Comparison of ENCODE assay signal across 8 cellular contexts in genomic region chr21:25385912-25386474, GRCh38.
DNase-seq lines count a peak whose midpoint lies in the region; ATAC-seq and TF ChIP-seq lines count a peak whose summit lies in the region.

No MANE protein-coding gene starts in this region.

- H3K9ac ChIP-seq in endodermal cell (ENCODE audit: extremely low read depth, low read length, poor library complexity, severe bottlenecking): no peak overlapping the region
- no peak overlapping the region for H3K9ac ChIP-seq in mesendoderm (ENCODE audit: low read length)

- peak; percentile 74 for TF ChIP-seq CTCF in A673 (conservative IDR thresholded peaks at IDR 0.05; ENCODE audit: low read depth, low read length)
- peak; percentile 69 for TF ChIP-seq CTCF in GM12873 (IDR thresholded peaks at IDR 0.05; ENCODE audit: insufficient read depth, low read depth, low read length, missing control alignments)
- peak; percentile 58 to 76 (median 62) for TF ChIP-seq CTCF in Peyer's patch (IDR thresholded peaks at IDR 0.05)
- TF ChIP-seq CTCF in endodermal cell (conservative IDR thresholded peaks at IDR 0.05): peak; percentile 89

- peaks cover 6% of the 10 kb centered on the region for H3K9me3 Mint-ChIP-seq in endodermal cell

- H3K4me3 ChIP-seq in A673 (ENCODE audit: low read depth, low read length, poor library complexity, severe bottlenecking): no peak overlapping the region
- no peak overlapping the region for H3K4me3 ChIP-seq in MG63
- no peak overlapping the region for H3K4me3 ChIP-seq in Peyer's patch
- H3K4me3 ChIP-seq in endodermal cell (ENCODE audit: low read length): no peak overlapping the region
- no peak overlapping the region for H3K4me3 ChIP-seq in mesendoderm (ENCODE audit: low read length)

- DNase-seq in A673 (ENCODE audit: low spot score): peak; percentile 59
- DNase-seq in MG63: peak; percentile 9
- no peak for DNase-seq in Peyer's patch
- peak; percentile 73 for DNase-seq in endodermal cell
- peak; percentile 83 for DNase-seq in mesendoderm

- H3K9me3 ChIP-seq in A673 (ENCODE audit: low read depth, low read length, poor library complexity, severe bottlenecking) (no peaks in the 10 kb centered on the region), MG63 (no peaks in the 10 kb centered on the region), Peyer's patch (no peaks in the 10 kb centered on the region), endodermal cell (ENCODE audit: control insufficient read depth, low read length) (peaks cover 8% of the 10 kb centered on the region)

- H3K36me3 ChIP-seq in A673 (ENCODE audit: insufficient read depth, low read length, poor library complexity, severe bottlenecking): no peaks in the 10 kb centered on the region
- no peaks in the 10 kb centered on the region for H3K36me3 ChIP-seq in MG63
- no peaks in the 10 kb centered on the region for H3K36me3 ChIP-seq in Peyer's patch
- no peaks in the 10 kb centered on the region for H3K36me3 ChIP-seq in endodermal cell (ENCODE audit: control insufficient read depth, insufficient read depth, low read length)
- H3K36me3 ChIP-seq in mesendoderm (ENCODE audit: control insufficient read depth, insufficient read depth, low read length): no peaks in the 10 kb centered on the region

- no peaks in the 10 kb centered on the region for H3K79me1 ChIP-seq in mesendoderm (ENCODE audit: low read length)

- no peak overlapping the region for H4K5ac ChIP-seq in mesendoderm (ENCODE audit: low read length)

- H3K4me1 ChIP-seq in A673 (ENCODE audit: insufficient read depth, low read length, poor library complexity, severe bottlenecking) (no peaks in the 10 kb centered on the region), Peyer's patch (no peaks in the 10 kb centered on the region), endodermal cell (ENCODE audit: control insufficient read depth, insufficient read depth, low read length) (no peaks in the 10 kb centered on the region), mesendoderm (ENCODE audit: control insufficient read depth, low read depth, low read length) (no peaks in the 10 kb centered on the region)

- H3K4me2 ChIP-seq in mesendoderm (ENCODE audit: low read length): no peak overlapping the region

- H3K27ac Mint-ChIP-seq in endodermal cell: peak overlapping the region; percentile 4

- no peaks in the 10 kb centered on the region for H3K36me3 Mint-ChIP-seq in endodermal cell (ENCODE audit: low read depth)

- H3K27ac ChIP-seq in A673 (ENCODE audit: low read depth, low read length, poor library complexity, severe bottlenecking) (no peak overlapping the region), Peyer's patch (no peak overlapping the region), endodermal cell (ENCODE audit: low read depth, low read length) (no peak overlapping the region), mesendoderm (ENCODE audit: low read depth, low read length) (no peak overlapping the region)

- H4K8ac ChIP-seq in mesendoderm (ENCODE audit: low read depth, low read length): no peak overlapping the region

- H3K23ac ChIP-seq in mesendoderm (ENCODE audit: low read length): no peak overlapping the region

- no peaks in the 10 kb centered on the region for H3K27me3 ChIP-seq in A673 (replicated peaks; ENCODE audit: insufficient read depth, low read depth, low read length, poor library complexity)
- no peaks in the 10 kb centered on the region for H3K27me3 ChIP-seq in MG63
- H3K27me3 ChIP-seq in Peyer's patch: no peaks in the 10 kb centered on the region
- H3K27me3 ChIP-seq in endodermal cell (ENCODE audit: control insufficient read depth, insufficient read depth, low read length, poor library complexity, severe bottlenecking): no peaks in the 10 kb centered on the region
- H3K27me3 ChIP-seq in mesendoderm (ENCODE audit: insufficient read depth, low read length, poor library complexity): no peaks in the 10 kb centered on the region

- CTCF ChIA-PET in A673 (lab: Charles Lee): interaction anchor here (0.8 kb wide), 1 partner anchor 102 kb away, joined by 3 read pairs; no protein-coding TSS in a partner anchor

- POLR2A ChIA-PET in A673 (lab: Charles Lee; ENCODE audit: low non-redundant PET): no interaction called here

- H3K4ac ChIP-seq in mesendoderm (ENCODE audit: low read depth, low read length): no peak overlapping the region

- no peak overlapping the region for H3K4me3 Mint-ChIP-seq in endodermal cell

- H2AK5ac ChIP-seq in mesendoderm (ENCODE audit: low read length): no peak overlapping the region

- H3K56ac ChIP-seq in mesendoderm (ENCODE audit: low read length): no peak overlapping the region

- no peaks in the 10 kb centered on the region for H3K27me3 Mint-ChIP-seq in endodermal cell (ENCODE audit: insufficient read depth)

- H3K4me1 Mint-ChIP-seq in endodermal cell: peaks cover 17% of the 10 kb centered on the region

- no peak overlapping the region for H2BK120ac ChIP-seq in mesendoderm (ENCODE audit: low read depth, low read length)

- no peaks in the 10 kb centered on the region for H3K79me2 ChIP-seq in mesendoderm (ENCODE audit: control insufficient read depth, insufficient read depth, low read length)

- H2BK15ac ChIP-seq in mesendoderm (replicated peaks; ENCODE audit: low read depth): no peak overlapping the region

- BruUV-seq in A673 (replicated peaks; lab: Mats Ljungman, UMichigan): no TSS peak

- no peak overlapping the region for H3K18ac ChIP-seq in mesendoderm (ENCODE audit: low read length)

- no peak for TF ChIP-seq POLR2A in Peyer's patch (IDR thresholded peaks at IDR 0.05)

- intact Hi-C loops in A673 (cut with micrococcal nuclease; ENCODE audit: unreplicated experiment): loop anchor here (1.0 to 10.0 kb wide), 3 partner anchors 103 to 1531 kb away; no protein-coding TSS in a partner anchor

- no peak for ATAC-seq in GM18520 (IDR thresholded peaks at IDR 0.05; ENCODE audit: unreplicated experiment)
- no peak for ATAC-seq in HG02642 (IDR thresholded peaks at IDR 0.05; ENCODE audit: poor library complexity, unreplicated experiment)

- WGBS in endodermal cell (ENCODE audit: insufficient coverage in 1 of 2, insufficient read length in 1 of 2), 2 experiments: 23 to 36% methylated on average over 5 to 6 of the region's 8 CpGs
- WGBS in mesendoderm (ENCODE audit: extremely low coverage, insufficient coverage, low lambda C conversion rate): no CpG with 5 or more reads among the region's 8 CpGs

- no peak overlapping the region for H2BK5ac ChIP-seq in mesendoderm (ENCODE audit: low read length)

Comparison
In these comparisons a context has a peak if more than half of its experiments do, and no peak if none do; other contexts are left out.
1. DNase-seq: peak in A673 (single experiment), MG63 (single experiment), endodermal cell (single experiment) and mesendoderm (single experiment); none in Peyer's patch (0 of 3).
2. Peak in every context shown above with its lines, with median percentiles within 50 percentile points of each other: CTCF ChIP-seq.